In the genomic region with DNA sequence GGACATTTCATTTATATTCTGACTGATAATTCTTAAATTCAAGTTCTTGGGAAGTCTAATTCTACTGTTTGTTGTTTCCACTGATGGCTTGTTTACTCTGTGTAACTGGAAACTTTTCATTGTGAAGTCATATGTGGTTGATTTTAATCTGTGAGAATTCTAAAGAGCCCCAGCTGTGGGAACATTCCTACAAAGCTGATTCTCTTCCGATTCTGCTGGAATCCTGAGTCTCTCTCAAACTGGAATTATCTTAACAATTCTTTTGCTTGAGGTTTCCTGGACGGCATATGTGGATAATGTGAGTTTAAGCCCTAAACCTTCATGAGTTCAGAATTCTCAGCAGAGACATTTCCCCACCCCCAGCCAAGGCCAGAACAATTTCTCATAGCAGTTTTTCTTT, we compare ENCODE assay signal across 30 cellular contexts. TPM values are rescaled to one million over a fixed set of nuclear protein-coding genes. Genes with fewer than 3 reads are reported as not detected.
"Had no signal": no experiment of that assay in that cellular context is flagged by ENCODE, and none has a peak within 500 bp of the region (broad histone marks: within the 10 kb centered on the region; RNA-seq: fewer than 3 reads in every experiment).

No MANE protein-coding gene starts in this region.

- H2AFZ ChIP-seq: parathyroid adenoma had no signal

- H3K36me3 Mint-ChIP-seq: natural killer cell; stimulated activated memory B cell treated with anti-CD40 and anti-IgM and Interleukin-4, amounts not matched to agents 10 μg/mL and 1 μg/mL and 100 μg/mL, for 72 hours had no signal

- H3K9me3 ChIP-seq: esophagus squamous epithelium, heart right ventricle, left lung, right atrium auricular region, spleen, thoracic aorta, tibial nerve, upper lobe of right lung, uterus had no signal

- FAIRE-seq: endometrium, islet of Langerhans had no signal

- ATAC-seq: effector memory CD8-positive, alpha-beta T cell; heart right ventricle; left cardiac atrium; left lung; natural killer cell; sciatic nerve; stimulated activated memory B cell treated with anti-CD40 and anti-IgM and Interleukin-4, amounts not matched to agents 10 μg/mL and 1 μg/mL and 100 μg/mL, for 72 hours; upper lobe of right lung had no signal

- H3K27me3 ChIP-seq: esophagus squamous epithelium, left lung, right atrium auricular region, tibial nerve, upper lobe of right lung, uterus had no signal

- H3K9me3 Mint-ChIP-seq: effector memory CD8-positive, alpha-beta T cell; natural killer cell; stimulated activated memory B cell treated with anti-CD40 and anti-IgM and Interleukin-4, amounts not matched to agents 10 μg/mL and 1 μg/mL and 100 μg/mL, for 72 hours; stimulated activated naive CD8-positive, alpha-beta T cell treated with anti-CD3 and anti-CD28 coated beads, Interleukin-15, Interleukin-2, amounts not matched to agents 100 ng/mL and 50 ng/mL, for 24 hours had no signal

- H3K27me3 Mint-ChIP-seq: progenitor cell of endocrine pancreas had no signal

- H3K27ac ChIP-seq: esophagus squamous epithelium, heart right ventricle, left lung, parathyroid adenoma, right atrium auricular region, spleen, thoracic aorta, tibial nerve, upper lobe of right lung, uterus had no signal

- H3K9ac ChIP-seq: parathyroid adenoma had no signal

- H3K27ac Mint-ChIP-seq: effector memory CD8-positive, alpha-beta T cell; natural killer cell; progenitor cell of endocrine pancreas; stimulated activated memory B cell treated with anti-CD40 and anti-IgM and Interleukin-4, amounts not matched to agents 10 μg/mL and 1 μg/mL and 100 μg/mL, for 72 hours; stimulated activated naive CD8-positive, alpha-beta T cell treated with anti-CD3 and anti-CD28 coated beads, Interleukin-15, Interleukin-2, amounts not matched to agents 100 ng/mL and 50 ng/mL, for 24 hours had no signal

- H3K4me3 Mint-ChIP-seq: effector memory CD8-positive, alpha-beta T cell; natural killer cell; stimulated activated memory B cell treated with anti-CD40 and anti-IgM and Interleukin-4, amounts not matched to agents 10 μg/mL and 1 μg/mL and 100 μg/mL, for 72 hours; stimulated activated naive CD8-positive, alpha-beta T cell treated with anti-CD3 and anti-CD28 coated beads, Interleukin-15, Interleukin-2, amounts not matched to agents 100 ng/mL and 50 ng/mL, for 24 hours had no signal

- H3K4me1 Mint-ChIP-seq: natural killer cell; stimulated activated memory B cell treated with anti-CD40 and anti-IgM and Interleukin-4, amounts not matched to agents 10 μg/mL and 1 μg/mL and 100 μg/mL, for 72 hours had no signal

- DNase-seq: cortex of kidney; effector memory CD8-positive, alpha-beta T cell; esophagus squamous epithelium; foreskin melanocyte; glutamatergic neuron; heart right ventricle; hippocampal formation; left cardiac atrium; left lung; mesenchymal stem cell; natural killer cell; spleen; stimulated activated CD4-positive, alpha-beta T cell treated with anti-CD3 and anti-CD28 coated beads, Interleukin-4, amount 100 ng/mL, for 4 hours; upper lobe of right lung; uterus had no signal

- H3K36me3 ChIP-seq: esophagus squamous epithelium, heart right ventricle, left lung, right atrium auricular region, spleen, thoracic aorta, tibial nerve, upper lobe of right lung, uterus had no signal

- H3K4me3 ChIP-seq: esophagus squamous epithelium, heart right ventricle, left lung, right atrium auricular region, spleen, thoracic aorta, tibial nerve, upper lobe of right lung, uterus had no signal

- H3K79me2 ChIP-seq: parathyroid adenoma had no signal

- H3K4me1 ChIP-seq: esophagus squamous epithelium, heart right ventricle, left lung, parathyroid adenoma, right atrium auricular region, spleen, tibial nerve, upper lobe of right lung, uterus had no signal

RNA-seq across cellular contexts. Expression of a gene that starts 37.8 kb away (rescaled TPM):
- total RNA-seq: dermis microvascular lymphatic vessel endothelial cell, lung microvascular endothelial cell, mononuclear cell, natural killer cell, omental fat pad, right atrium auricular region, skeletal muscle tissue, thoracic aorta, upper lobe of right lung had no signal
